In the genomic region with DNA sequence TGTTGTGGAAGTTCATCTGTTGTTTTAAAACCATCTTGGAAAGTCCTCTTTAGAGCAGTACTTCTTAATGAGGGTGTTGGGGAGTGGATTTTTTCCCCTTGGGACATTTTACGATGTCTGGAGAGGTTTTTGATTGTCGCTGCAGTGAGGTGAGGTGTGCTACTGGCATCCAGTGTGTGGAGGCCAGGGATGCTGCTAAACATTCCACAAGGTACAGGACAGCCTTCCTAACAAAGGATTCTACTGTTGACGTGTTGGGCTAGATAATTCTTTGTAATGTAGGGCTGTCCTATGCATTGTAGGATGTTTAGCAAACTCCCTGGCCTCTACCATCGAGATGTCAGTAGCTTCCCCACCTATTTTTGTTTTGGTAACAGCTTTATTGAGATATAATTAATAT, we compare ENCODE assay signal across 19 cellular contexts. TPM values are rescaled to one million over a fixed set of nuclear protein-coding genes. Genes with fewer than 3 reads are reported as not detected.
DNase-seq lines count a peak whose midpoint lies in the region; ATAC-seq, FAIRE-seq and TF ChIP-seq lines count a peak whose summit lies in the region.
"Had no signal": no experiment of that assay in that cellular context is flagged by ENCODE, and none has a peak within 500 bp of the region (broad histone marks: within the 10 kb centered on the region; RNA-seq: fewer than 3 reads in every experiment).

No MANE protein-coding gene starts in this region.

- intact Hi-C loops in HepG2 (cut with micrococcal nuclease; ENCODE audit: unreplicated experiment) (no loop called here), right lobe of liver (cut with DNase I) (no loop called here)

- H3K27ac ChIP-seq in HepG2 (ENCODE audit: extremely low read length, insufficient read depth, low read length) = no peak overlapping the region
- H3K27ac ChIP-seq in right lobe of liver = no peak overlapping the region
- H3K27ac ChIP-seq: SJCRH30 had no signal

- peaks cover 0 to 4% (median 0%) of the 10 kb centered on the region in 3 donors for H3K9me3 Mint-ChIP-seq in T-cell

- no peak overlapping the region for H2AFZ ChIP-seq in HepG2 (ENCODE audit: low read length)

- no peak overlapping the region for H3K9ac ChIP-seq in HepG2 (ENCODE audit: insufficient read depth, low read depth, low read length)

- 100% methylated on average over 4 of the region's 4 CpGs for WGBS in HepG2 (ENCODE audit: low lambda C conversion rate)
- WGBS in right lobe of liver (ENCODE audit: insufficient coverage, low coverage, low lambda C conversion rate, missing lambda C conversion rate) = 100% methylated on average over 3 of the region's 4 CpGs

- peaks cover 18% of the 10 kb centered on the region for H3K79me2 ChIP-seq in HepG2 (ENCODE audit: insufficient read depth, low read length)

- TF ChIP-seq CTCF in HepG2 (CRISPR knock-in tag; IDR thresholded peaks at IDR 0.05) = no peak
- no peak for TF ChIP-seq CTCF in right lobe of liver (IDR thresholded peaks at IDR 0.05)

- FAIRE-seq in HepG2 (lab: Jason Lieb, UNC) = no peak
- FAIRE-seq: G401.6, GM12878, H1 had no signal

- TF ChIP-seq POLR2A in HepG2 (IDR thresholded peaks at IDR 0.05; ENCODE audit: insufficient read depth in 1 of 2, low read depth in 2 of 2, low read length in 2 of 2) = no peak
- no peak for TF ChIP-seq POLR2A in right lobe of liver (IDR thresholded peaks at IDR 0.05)

- H3K36me3 ChIP-seq in HepG2 (replicated peaks in 1 of 2; ENCODE audit: control insufficient read depth in 1 of 2, insufficient read depth in 2 of 2, low read length in 2 of 2) (peaks cover 5 to 31% of the 10 kb centered on the region in 2 experiments), right lobe of liver (peaks cover 0 to 15% (median 0%) of the 10 kb centered on the region in 4 donors)

- H3K36me3 Mint-ChIP-seq in T-cell = peaks cover 66% of the 10 kb centered on the region

- H3K4me3 Mint-ChIP-seq in T-cell = no peak overlapping the region

- TF ChIP-seq EP300 in HepG2 (IDR thresholded peaks at IDR 0.05; ENCODE audit: low read depth in 2 of 2, low read length in 2 of 2) (no peak), HepG2 (CRISPR knock-in tag; IDR thresholded peaks at IDR 0.05; ENCODE audit: borderline replicate concordance) (no peak)

- H3K27ac Mint-ChIP-seq in T-cell = peak overlapping the region; percentile 60 to 71

- CTCF ChIA-PET in HepG2 (lab: Yijun Ruan, JAX; ENCODE audit: low intra/inter-chr PET ratio, low total read pairs) (no interaction called here), T-cell (lab: Charles Lee) (interaction anchor here in 1 of 2 donors (1.6 kb wide), 1 partner anchor 308 kb away, joined by 4 read pairs; no protein-coding TSS in a partner anchor)

- peaks cover 56 to 63% (median 60%) of the 10 kb centered on the region in 3 donors for H3K4me1 Mint-ChIP-seq in T-cell

- H3K4me3 ChIP-seq in HepG2 (replicated peaks in 1 of 3; ENCODE audit: insufficient read depth in 1 of 3, low read depth in 2 of 3, low read length in 3 of 3) = no peak overlapping the region
- no peak overlapping the region for H3K4me3 ChIP-seq in right lobe of liver
- H3K4me3 ChIP-seq: GM12878, SJCRH30 had no signal

- DNase-seq in HepG2 (ENCODE audit: low spot score) (peak; percentile 27), right lobe of liver (no peak), T-cell (no peak), islet precursor cell (peak; percentile 93)
- DNase-seq: AML-193, DMS79 treated with DMSO at 0.1 percent for 48 hours, NCI-H1092, NCI-H146, NCI-H2081, NCI-H510A, NCI-H774, PC-3, SJCRH30 had no signal

- H3K4me1 ChIP-seq in HepG2 (ENCODE audit: insufficient read depth, low read length) (peaks cover 9% of the 10 kb centered on the region), right lobe of liver (peaks cover 0 to 6% (median 0%) of the 10 kb centered on the region in 4 donors)
- H3K4me1 ChIP-seq: SJCRH30 had no signal

- H3K27me3 ChIP-seq in HepG2 (ENCODE audit: control insufficient read depth in 1 of 2, insufficient read depth in 2 of 2, low read length in 2 of 2) (no peaks in the 10 kb centered on the region), right lobe of liver (no peaks in the 10 kb centered on the region)
- H3K27me3 ChIP-seq: SJCRH30 had no signal

- ATAC-seq in HepG2 (peak; percentile 35; the same call in 1 of the 3 replicates), right lobe of liver (no peak), T-cell (replicated peaks in 1 of 4) (no peak), GM18873 (IDR thresholded peaks at IDR 0.05; ENCODE audit: low FRiP score, unreplicated experiment) (no peak), GM21825 (IDR thresholded peaks at IDR 0.05; ENCODE audit: unreplicated experiment) (no peak), SK-N-SH treated with all-trans-retinoic acid at 6 μM for 48 hours (no peak)
- ATAC-seq: GM12878, PC-3 had no signal

- H4K20me1 ChIP-seq in HepG2 (ENCODE audit: insufficient read depth, low read length) = no peaks in the 10 kb centered on the region

- no peak overlapping the region for H3K4me2 ChIP-seq in HepG2 (ENCODE audit: low read depth, low read length)

- no peak for TF ChIP-seq RAD21 in HepG2 (CRISPR knock-in tag; IDR thresholded peaks at IDR 0.05)

- BruUV-seq in HepG2 (replicated peaks; lab: Mats Ljungman, UMichigan) = no TSS peak

- in situ Hi-C loops in HepG2 (cut with HindIII; ENCODE audit: extremely low pct_ligation_motif_present, low pct_unique_long_range_greater_than_20kb) = no loop called here

- no peaks in the 10 kb centered on the region for H3K27me3 Mint-ChIP-seq in T-cell

- H3K9me3 ChIP-seq in HepG2 (ENCODE audit: low read length) (no peaks in the 10 kb centered on the region), right lobe of liver (no peaks in the 10 kb centered on the region)
- H3K9me3 ChIP-seq: SJCRH30 had no signal

- POLR2A ChIA-PET in HepG2 (lab: Yijun Ruan, JAX) = no interaction called here
- POLR2A ChIA-PET in T-cell (lab: Charles Lee) = interaction anchor here in 1 of 2 donors (0.7 kb wide), 1 partner anchor 29 kb away, joined by 3 read pairs; no protein-coding TSS in a partner anchor

TF ChIP-seq in HepG2, 621 proteins besides CTCF, POLR2A, EP300 and RAD21 (continues in another document):
- TF ChIP-seq ZNF235 (CRISPR knock-in tag; IDR thresholded peaks at IDR 0.05; ENCODE audit: borderline replicate concordance) (no peak), ZFP1 (CRISPR knock-in tag; IDR thresholded peaks at IDR 0.05) (no peak), DPF2 (CRISPR knock-in tag; IDR thresholded peaks at IDR 0.05; ENCODE audit: borderline replicate concordance, low read depth) (no peak)
- TF ChIP-seq, protein P1, sequence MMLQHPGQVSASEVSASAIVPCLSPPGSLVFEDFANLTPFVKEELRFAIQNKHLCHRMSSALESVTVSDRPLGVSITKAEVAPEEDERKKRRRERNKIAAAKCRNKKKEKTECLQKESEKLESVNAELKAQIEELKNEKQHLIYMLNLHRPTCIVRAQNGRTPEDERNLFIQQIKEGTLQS (CRISPR knock-in tag; IDR thresholded peaks at IDR 0.05) = no peak
- TF ChIP-seq, protein P2, sequence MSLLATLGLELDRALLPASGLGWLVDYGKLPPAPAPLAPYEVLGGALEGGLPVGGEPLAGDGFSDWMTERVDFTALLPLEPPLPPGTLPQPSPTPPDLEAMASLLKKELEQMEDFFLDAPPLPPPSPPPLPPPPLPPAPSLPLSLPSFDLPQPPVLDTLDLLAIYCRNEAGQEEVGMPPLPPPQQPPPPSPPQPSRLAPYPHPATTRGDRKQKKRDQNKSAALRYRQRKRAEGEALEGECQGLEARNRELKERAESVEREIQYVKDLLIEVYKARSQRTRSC (CRISPR knock-in tag; IDR thresholded peaks at IDR 0.05; ENCODE audit: low read depth) = no peak

TF ChIP-seq in SK-N-SH treated with all-trans-retinoic acid at 6 μM for 48 hours, 23 proteins besides CTCF, POLR2A, EP300 and RAD21:
- no peak for TF ChIP-seq CSDC2 (CRISPR knock-in tag; IDR thresholded peaks at IDR 0.05)
TF ChIP-seq in SK-N-SH treated with all-trans-retinoic acid at 6 μM for 48 hours: peak in this region for 0.

RNA-seq across cellular contexts. Expression of a gene that starts 33.3 kb away (rescaled TPM):
- 9.0 and 15.1 TPM in 2 replicates for total RNA-seq in HepG2 (2016; rRNA removed; fragmentation: Illumina TruSeq; extraction: Trizol)
- 17.0 and 21.0 TPM in 2 replicates for total RNA-seq in HepG2 (2016; cell fraction: cytosol; rRNA removed; fragmentation: Illumina TruSeq; extraction: Trizol; ENCODE audit: low read depth)
- 9.7 and 14.9 TPM in 2 replicates for total RNA-seq in HepG2 (2016; cell fraction: insoluble cytoplasmic fraction; rRNA removed; fragmentation: Illumina TruSeq; extraction: Trizol)
- total RNA-seq in HepG2 (2016; cell fraction: membrane; rRNA removed; fragmentation: Illumina TruSeq; extraction: Trizol) = 8.3 and 10.4 TPM in 2 replicates
- total RNA-seq in HepG2 (2016; cell fraction: nucleus; rRNA removed; fragmentation: Illumina TruSeq; extraction: Trizol) = 35.8 and 41.5 TPM in 2 replicates
- 7.4 and 9.2 TPM in 2 replicates for polyA plus RNA-seq in HepG2 (2011; rRNA removed)
- polyA plus RNA-seq in HepG2 (2011; cell fraction: cytosol; rRNA removed) = 1.7 and 2.8 TPM in 2 replicates
- polyA plus RNA-seq in HepG2 (2011; cell fraction: nucleus; rRNA removed) = 14.8 and 14.9 TPM in 2 replicates
- 8.2 and 11.9 TPM in 2 replicates for polyA plus RNA-seq in HepG2 (2012)
- 0.86 and 1.3 TPM in 2 replicates for polyA plus RNA-seq in HepG2 (2016; cell fraction: cytosol; fragmentation: Illumina TruSeq; extraction: Trizol; ENCODE audit: low read depth)
- 11.0 and 11.2 TPM in 2 replicates for polyA plus RNA-seq in HepG2 (2016; cell fraction: insoluble cytoplasmic fraction; fragmentation: Illumina TruSeq; extraction: Trizol; ENCODE audit: low read depth)
- 2.6 and 2.9 TPM in 2 replicates for polyA plus RNA-seq in HepG2 (2016; cell fraction: membrane; fragmentation: Illumina TruSeq; extraction: Trizol; ENCODE audit: low read depth)
- polyA plus RNA-seq in HepG2 (2016; cell fraction: nucleus; fragmentation: Illumina TruSeq; extraction: Trizol; ENCODE audit: insufficient read depth, low read depth) = 84.9 and 85.2 TPM in 2 replicates
- 3.2 and 4.4 TPM in 2 replicates for polyA minus RNA-seq in HepG2 (2011; rRNA and poly(A)+ RNA removed; ENCODE audit: low replicate concordance)
- 3.8 and 5.1 TPM in 2 replicates for polyA minus RNA-seq in HepG2 (2011; cell fraction: cytosol; rRNA and poly(A)+ RNA removed)
- 39.9 and 44.6 TPM in 2 replicates for polyA minus RNA-seq in HepG2 (2011; cell fraction: nucleus; rRNA and poly(A)+ RNA removed)
- 1 to 10 TPM; 5.0 to 9.9 (median 7.6) TPM for total RNA-seq in right lobe of liver
- 10 to 100 TPM; 45.7 to 93.7 (median 49.6) TPM for total RNA-seq in T-cell

Comparison
In these comparisons a context has a peak if more than half of its experiments do, and no peak if none do; other contexts are left out.
1. DNase-seq: peak in HepG2 (single experiment) and islet precursor cell (single experiment); none in right lobe of liver (0 of 3) and T-cell (0 of 34).